18 cellular contexts compared by ENCODE assay signal in the genomic region with DNA sequence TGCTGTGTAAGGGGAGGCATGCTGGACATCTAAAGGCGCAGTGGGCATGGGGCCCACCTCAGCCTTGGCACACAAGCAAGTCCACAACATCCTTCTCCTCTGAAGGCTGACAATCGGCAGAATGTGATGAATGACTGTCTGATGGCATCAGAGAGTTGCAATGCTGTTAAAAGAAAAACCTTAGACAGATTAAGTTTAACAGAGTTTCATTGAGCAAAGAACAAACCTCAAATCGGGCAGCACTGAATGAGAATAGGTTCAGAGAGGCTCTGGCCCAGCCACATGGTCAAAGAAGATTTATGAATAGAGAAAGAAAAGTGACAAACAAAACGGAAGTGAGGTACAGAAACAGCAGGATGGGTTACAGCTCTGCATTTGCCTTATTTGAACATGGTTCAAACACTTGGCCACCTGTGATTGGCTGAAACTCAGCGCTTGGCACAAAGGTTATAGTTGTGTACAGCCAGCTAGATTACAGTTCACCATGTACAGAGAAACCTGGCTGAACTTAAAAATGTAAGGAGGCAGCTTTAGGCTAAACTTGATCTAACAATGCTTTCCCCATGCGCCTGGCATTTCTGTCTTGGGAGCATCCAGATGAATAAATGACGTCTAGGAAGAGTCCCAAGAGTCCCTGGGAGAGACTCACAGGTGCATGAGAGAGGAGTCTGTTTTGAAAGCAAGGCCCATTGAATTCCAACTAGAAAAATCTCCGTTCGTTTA.
"Had no signal": no experiment of that assay in that cellular context is flagged by ENCODE, and none has a peak within 500 bp of the region (broad histone marks: within the 10 kb centered on the region; RNA-seq: fewer than 3 reads in every experiment).

No MANE protein-coding gene starts in this region.

- H3K36me3 ChIP-seq: ascending aorta, esophagus squamous epithelium, neutrophil, pancreas, thyroid gland had no signal

- ATAC-seq: activated CD8-positive, alpha-beta T cell treated with anti-CD3 and anti-CD28 coated beads, Interleukin-2, amount 10 ng/mL, durations not matched to agents 7 days and 5 days; natural killer cell; T-cell had no signal

- H3K27ac ChIP-seq: ascending aorta, neutrophil, pancreas, thyroid gland had no signal

- H3K4me1 ChIP-seq: pancreas, thyroid gland had no signal

- H3K4me3 ChIP-seq: ascending aorta, esophagus squamous epithelium, pancreas, thyroid gland had no signal

- DNase-seq: activated CD4-positive, CD25-positive, alpha-beta regulatory T cell; activated CD8-positive, alpha-beta memory T cell treated with anti-CD3 and anti-CD28 coated beads, Interleukin-2, amount 50 U/mL, for 4 hours; activated CD8-positive, alpha-beta T cell treated with anti-CD3 and anti-CD28 coated beads, Interleukin-2, amount 10 ng/mL, durations not matched to agents 7 days and 5 days; activated T-cell treated with anti-CD3 and anti-CD28 coated beads, Interleukin-2, amount 50 U/mL, for 4 hours; dermis blood vessel endothelial cell; effector memory CD4-positive, alpha-beta T cell; esophagus squamous epithelium; left cardiac atrium; natural killer cell; stimulated activated CD4-positive, alpha-beta T cell treated with anti-CD3 and anti-CD28 coated beads, Interleukin-12 subunit alpha, Interleukin-12 subunit beta, amount 100 ng/mL, for 4 hours; stimulated activated CD4-positive, alpha-beta T cell treated with anti-CD3 and anti-CD28 coated beads, Interleukin-1b, Interleukin-23, amount 100 ng/mL, for 48 hours; stimulated activated CD8-positive, alpha-beta memory T cell treated with anti-CD3 and anti-CD28 coated beads, Interleukin-4, amount 100 ng/mL, for 48 hours; stimulated activated naive CD4-positive, alpha-beta T cell; T-cell; thyroid gland had no signal

- H3K9me3 ChIP-seq: ascending aorta, esophagus squamous epithelium, neutrophil, pancreas, thyroid gland had no signal

- H3K27me3 ChIP-seq: ascending aorta, neutrophil, pancreas, thyroid gland had no signal
